ENCODE assay signal across 19 cellular contexts in the genomic region with DNA sequence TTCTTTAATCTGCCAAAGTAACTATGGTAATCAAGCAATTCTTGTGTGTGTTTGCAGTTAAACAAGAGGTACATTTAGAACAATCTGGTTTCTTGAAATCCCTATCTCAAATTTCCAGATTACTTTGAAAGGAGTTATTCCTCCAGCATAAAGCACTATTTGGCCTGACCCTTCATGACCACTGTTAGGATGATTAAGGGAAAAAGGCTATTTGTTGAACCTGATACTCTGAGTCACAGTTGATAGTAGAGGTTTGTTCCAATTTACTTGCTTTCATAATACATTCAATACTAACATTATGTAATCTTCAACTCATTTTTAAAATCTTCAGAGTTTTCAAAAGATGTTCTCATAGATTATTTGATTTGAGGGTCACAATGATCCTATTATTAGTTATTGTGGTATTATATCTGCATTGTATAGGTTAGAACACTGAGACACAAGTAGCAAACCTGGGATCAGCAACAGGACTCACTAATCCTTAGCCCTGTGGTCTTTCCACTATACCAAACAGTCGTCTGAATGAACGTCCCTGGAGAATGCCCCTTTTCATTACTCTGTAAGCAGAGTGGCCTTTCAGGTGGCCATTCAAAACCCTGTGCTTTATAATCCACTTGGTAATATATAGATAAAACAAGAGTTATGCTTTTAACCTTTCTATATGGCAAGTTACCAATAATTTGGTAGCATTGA. TPM values are rescaled to one million over a fixed set of nuclear protein-coding genes. Genes with fewer than 3 reads are reported as not detected.
A peak's percentile ranks its signal among the peaks of the same experiment; 100 is the strongest.
DNase-seq lines count a peak whose midpoint lies in the region; ATAC-seq and TF ChIP-seq lines count a peak whose summit lies in the region.
"Had no signal": no experiment of that assay in that cellular context is flagged by ENCODE, and none has a peak within 500 bp of the region (broad histone marks: within the 10 kb centered on the region; RNA-seq: fewer than 3 reads in every experiment).

No MANE protein-coding gene starts in this region.

- in situ Hi-C loops in mammary epithelial cell (cut with MboI; ENCODE audit: low sequenced_read_pairs in 2 of 2), result no loop called here

- intact Hi-C loops in MCF 10A (cut with micrococcal nuclease) (no loop called here), mammary epithelial cell (cut with micrococcal nuclease) (no loop called here), body of pancreas (cut with DNase I) (no loop called here)

- POLR2A ChIA-PET in MCF 10A (lab: Yijun Ruan, JAX), result no interaction called here

- no peak overlapping the region for H3K27ac ChIP-seq in mammary epithelial cell (ENCODE audit: insufficient read depth, low read depth, low read length)
- no peak overlapping the region for H3K27ac ChIP-seq in body of pancreas
- H3K27ac ChIP-seq: BLaER1 treated with 17β-estradiol and CSF1 and Interleukin-3, amounts not matched to agents 10 nM and 100 nM; SJCRH30 had no signal

- no peaks in the 10 kb centered on the region for H3K36me3 Mint-ChIP-seq in MCF 10A (ENCODE audit: insufficient read depth, unreplicated experiment)

- dilution Hi-C loops in mammary epithelial cell (cut with HindIII; ENCODE audit: low sequenced_read_pairs), result no loop called here

- H3K4me1 ChIP-seq in mammary epithelial cell (ENCODE audit: insufficient read depth, low read length) (no peaks in the 10 kb centered on the region), body of pancreas (no peaks in the 10 kb centered on the region)
- H3K4me1 ChIP-seq: BLaER1 treated with 17β-estradiol and CSF1 and Interleukin-3, amounts not matched to agents 10 nM and 100 nM had no signal

- H3K4me1 Mint-ChIP-seq in MCF 10A (ENCODE audit: insufficient read depth, unreplicated experiment), result no peaks in the 10 kb centered on the region

- no peaks in the 10 kb centered on the region for H3K9me3 ChIP-seq in mammary epithelial cell (replicated peaks; ENCODE audit: insufficient read depth, low read length)
- no peaks in the 10 kb centered on the region for H3K9me3 ChIP-seq in body of pancreas
- H3K9me3 ChIP-seq: BLaER1 treated with 17β-estradiol and CSF1 and Interleukin-3, amounts not matched to agents 10 nM and 100 nM; SJCRH30 had no signal

- no peak overlapping the region for H2AFZ ChIP-seq in mammary epithelial cell (ENCODE audit: low read depth, low read length)

- peak; percentile 64 for ATAC-seq in body of pancreas
- no peak for ATAC-seq in GM21737 (IDR thresholded peaks at IDR 0.05; ENCODE audit: unreplicated experiment)

- H3K4me3 Mint-ChIP-seq in MCF 10A (ENCODE audit: unreplicated experiment), result no peak overlapping the region

- TF ChIP-seq CTCF in MCF 10A (IDR thresholded peaks at IDR 0.05; ENCODE audit: unreplicated experiment), result no peak
- TF ChIP-seq CTCF in mammary epithelial cell (conservative IDR thresholded peaks at IDR 0.05 in 1 of 2, IDR thresholded peaks at IDR 0.05 in 1 of 2; ENCODE audit: extremely low read depth in 1 of 2, insufficient read depth in 1 of 2, low read depth in 1 of 2, low read length in 2 of 2), result no peak
- no peak for TF ChIP-seq CTCF in body of pancreas (IDR thresholded peaks at IDR 0.05)

- H3K27ac Mint-ChIP-seq in MCF 10A (ENCODE audit: low read depth, unreplicated experiment), result no peak overlapping the region

- no peak for TF ChIP-seq POLR2A in body of pancreas (IDR thresholded peaks at IDR 0.05)

- H3K79me2 ChIP-seq in mammary epithelial cell (ENCODE audit: insufficient read depth, low read length), result no peaks in the 10 kb centered on the region

- H4K20me1 ChIP-seq in mammary epithelial cell (ENCODE audit: insufficient read depth, low read length), result no peaks in the 10 kb centered on the region
- H4K20me1 ChIP-seq: BLaER1 treated with 17β-estradiol and CSF1 and Interleukin-3, amounts not matched to agents 10 nM and 100 nM had no signal

- H3K4me3 ChIP-seq in mammary epithelial cell (replicated peaks in 1 of 3; ENCODE audit: insufficient read depth in 1 of 3, low read depth in 2 of 3, low read length in 3 of 3) (no peak overlapping the region), body of pancreas (no peak overlapping the region)
- H3K4me3 ChIP-seq: BLaER1 treated with 17β-estradiol and CSF1 and Interleukin-3, amounts not matched to agents 10 nM and 100 nM; SJCRH30 had no signal

- 62% methylated on average over 2 of the region's 2 CpGs for WGBS in mammary epithelial cell (ENCODE audit: low coverage, missing lambda C conversion rate)
- 34 to 42% methylated on average over 2 of the region's 2 CpGs for WGBS in body of pancreas, 2 donors

- no peaks in the 10 kb centered on the region for H3K27me3 ChIP-seq in mammary epithelial cell (ENCODE audit: insufficient read depth, low read length)
- H3K27me3 ChIP-seq in body of pancreas, result peaks cover 0 to 4% of the 10 kb centered on the region in 2 donors
- H3K27me3 ChIP-seq: BLaER1 treated with 17β-estradiol and CSF1 and Interleukin-3, amounts not matched to agents 10 nM and 100 nM; SJCRH30 had no signal

- H3K4me2 ChIP-seq in mammary epithelial cell (ENCODE audit: insufficient read depth, low read depth, low read length), result no peak overlapping the region
- H3K4me2 ChIP-seq: BLaER1 treated with 17β-estradiol and CSF1 and Interleukin-3, amounts not matched to agents 10 nM and 100 nM had no signal

- H3K9me3 Mint-ChIP-seq in MCF 10A (ENCODE audit: unreplicated experiment), result no peaks in the 10 kb centered on the region

- CTCF ChIA-PET in MCF 10A (lab: Yijun Ruan, JAX), result no interaction called here
- CTCF ChIA-PET in mammary epithelial cell (lab: Charles Lee; ENCODE audit: low non-redundant PET), result no interaction called here

- DNase-seq in NCI-H1436 (lab: John Stamatoyannopoulos, UW) (peak; percentile 1), NCI-H1436 treated with DMSO at 0.1 percent for 48 hours (lab: John Stamatoyannopoulos, UW) (no peak), MCF 10A (ENCODE audit: unreplicated experiment) (peak; percentile 11), mammary epithelial cell (no peak), body of pancreas (no peak), NCI-H2227 (lab: John Stamatoyannopoulos, UW; ENCODE audit: unreplicated experiment) (no peak)
- DNase-seq in stimulated activated CD4-positive, alpha-beta T cell treated with anti-CD3 and anti-CD28 coated beads, Interleukin-4, amount 100 ng/mL, for 24 hours, result no peak
- DNase-seq: DMS 273 treated with DMSO at 0.1 percent for 48 hours; MM.1S; NCI-H1105 treated with DMSO at 0.1 percent for 48 hours; NCI-H2081; NK-92 treated with Interleukin-12 subunit alpha and Interleukin-12 subunit beta, amount 100 ng/mL, for 24 hours; OCI-M1; RPMI8226; SW 1271 had no signal

- peaks cover 47% of the 10 kb centered on the region for H3K27me3 Mint-ChIP-seq in MCF 10A (ENCODE audit: insufficient read depth, unreplicated experiment)

- BruUV-seq in MCF 10A (replicated peaks; lab: Mats Ljungman, UMichigan), result no TSS peak
- BruUV-seq in mammary epithelial cell (replicated peaks; lab: Mats Ljungman, UMichigan), result no TSS peak

- H3K36me3 ChIP-seq in mammary epithelial cell (ENCODE audit: insufficient read depth, low read length) (no peaks in the 10 kb centered on the region), body of pancreas (replicated peaks in 1 of 2; ENCODE audit: insufficient read depth in 1 of 2, low read depth in 2 of 2) (no peaks in the 10 kb centered on the region)
- H3K36me3 ChIP-seq: BLaER1 treated with 17β-estradiol and CSF1 and Interleukin-3, amounts not matched to agents 10 nM and 100 nM; SJCRH30 had no signal

- no peak overlapping the region for H3K9ac ChIP-seq in mammary epithelial cell (ENCODE audit: insufficient read depth, low read length)
- H3K9ac ChIP-seq: BLaER1 treated with 17β-estradiol and CSF1 and Interleukin-3, amounts not matched to agents 10 nM and 100 nM had no signal

RNA-seq across cellular contexts. Expression of gene NDST4, which starts 8.1 kb away (rescaled TPM):
- not detected in 2 replicates for total RNA-seq in MCF 10A (2022)
- not detected for total RNA-seq in mammary epithelial cell
- polyA plus RNA-seq in mammary epithelial cell, result not detected
- not detected for polyA minus RNA-seq in mammary epithelial cell
- not detected for total RNA-seq in body of pancreas
- total RNA-seq: T-helper 2 cell treated with Interferon-gamma antibody and Interleukin-4, amounts not matched to agents 100 ng/mL and 5 ng/mL, for 36 hours had no signal

Comparison
In these comparisons a context has a peak if more than half of its experiments do, and no peak if none do; other contexts are left out.
1. DNase-seq: peak in NCI-H1436 (single experiment) and MCF 10A (single experiment); none in NCI-H1436 treated with DMSO at 0.1 percent for 48 hours (single experiment), mammary epithelial cell (single experiment), body of pancreas (0 of 4), NCI-H2227 (single experiment) and stimulated activated CD4-positive, alpha-beta T cell treated with anti-CD3 and anti-CD28 coated beads, Interleukin-4, amount 100 ng/mL, for 24 hours (single experiment).